1 cellular context compared by ENCODE assay signal in genomic region chr6:22590423-22590822, GRCh38.
TF ChIP-seq lines count a peak whose summit lies in the region.

No MANE protein-coding gene starts in this region.

TF ChIP-seq in SK-N-SH treated with all-trans-retinoic acid at 6 μM for 48 hours, 23 proteins besides CTCF, POLR2A, EP300 and RAD21 (continued from another document):
- TF ChIP-seq, protein P1, sequence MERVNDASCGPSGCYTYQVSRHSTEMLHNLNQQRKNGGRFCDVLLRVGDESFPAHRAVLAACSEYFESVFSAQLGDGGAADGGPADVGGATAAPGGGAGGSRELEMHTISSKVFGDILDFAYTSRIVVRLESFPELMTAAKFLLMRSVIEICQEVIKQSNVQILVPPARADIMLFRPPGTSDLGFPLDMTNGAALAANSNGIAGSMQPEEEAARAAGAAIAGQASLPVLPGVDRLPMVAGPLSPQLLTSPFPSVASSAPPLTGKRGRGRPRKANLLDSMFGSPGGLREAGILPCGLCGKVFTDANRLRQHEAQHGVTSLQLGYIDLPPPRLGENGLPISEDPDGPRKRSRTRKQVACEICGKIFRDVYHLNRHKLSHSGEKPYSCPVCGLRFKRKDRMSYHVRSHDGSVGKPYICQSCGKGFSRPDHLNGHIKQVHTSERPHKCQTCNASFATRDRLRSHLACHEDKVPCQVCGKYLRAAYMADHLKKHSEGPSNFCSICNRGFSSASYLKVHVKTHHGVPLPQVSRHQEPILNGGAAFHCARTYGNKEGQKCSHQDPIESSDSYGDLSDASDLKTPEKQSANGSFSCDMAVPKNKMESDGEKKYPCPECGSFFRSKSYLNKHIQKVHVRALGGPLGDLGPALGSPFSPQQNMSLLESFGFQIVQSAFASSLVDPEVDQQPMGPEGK (CRISPR knock-in tag; IDR thresholded peaks at IDR 0.05; ENCODE audit: borderline replicate concordance), result no peak
- TF ChIP-seq ZC3H10 (CRISPR knock-in tag; IDR thresholded peaks at IDR 0.05), result no peak
- TF ChIP-seq SNAI2 (CRISPR knock-in tag; IDR thresholded peaks at IDR 0.05), result no peak; the same call in 1 of the 2 replicates
- TF ChIP-seq TOX (CRISPR knock-in tag; IDR thresholded peaks at IDR 0.05; ENCODE audit: borderline replicate concordance), result no peak
- TF ChIP-seq GLIS3 (CRISPR knock-in tag; IDR thresholded peaks at IDR 0.05), result 0 out of 2 replicates have a peak, but pooled peaks have one; percentile 82
- no peak for TF ChIP-seq ZNF565 (CRISPR knock-in tag; conservative IDR thresholded peaks at IDR 0.05; ENCODE audit: low read depth)
- TF ChIP-seq ZFP30 (CRISPR knock-in tag; IDR thresholded peaks at IDR 0.05), result no peak
